Comparison of ENCODE assay signal across 35 cellular contexts in the genomic region with DNA sequence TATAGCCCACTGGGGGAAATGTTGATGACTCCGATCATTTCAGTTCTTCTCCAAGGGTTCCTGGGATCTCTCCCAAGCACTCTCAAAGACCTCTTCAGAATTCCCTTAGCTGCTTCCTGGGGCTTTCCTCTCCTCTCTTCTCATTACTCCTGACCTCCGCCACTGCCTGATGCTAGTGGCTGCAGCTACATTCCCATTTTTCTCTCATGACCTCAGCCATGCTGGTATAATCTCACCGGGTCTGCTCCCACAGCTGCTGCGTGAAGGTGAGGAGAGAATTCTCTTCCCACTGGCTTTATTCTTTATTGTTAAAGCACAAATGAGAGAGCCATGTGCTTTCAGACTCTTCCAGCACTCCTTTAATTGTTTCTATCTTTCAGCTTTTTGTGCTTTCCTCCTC.
"Had no signal": no experiment of that assay in that cellular context is flagged by ENCODE, and none has a peak within 500 bp of the region (broad histone marks: within the 10 kb centered on the region; RNA-seq: fewer than 3 reads in every experiment).

No MANE protein-coding gene starts in this region.

- H3K27ac Mint-ChIP-seq: activated B cell treated with CpG ODN at 0.5 μM for 24 hours; activated CD4-positive, alpha-beta memory T cell treated with anti-CD3 and anti-CD28 coated beads for 36 hours; activated CD8-positive, alpha-beta memory T cell treated with anti-CD3 and anti-CD28 coated beads, Interleukin-2, amount 10 ng/mL, durations not matched to agents 7 days and 5 days; activated naive CD4-positive, alpha-beta T cell treated with anti-CD3 and anti-CD28 coated beads, Interleukin-2, amount 10 ng/mL, durations not matched to agents 7 days and 5 days; activated naive CD8-positive, alpha-beta T cell; activated naive CD8-positive, alpha-beta T cell treated with anti-CD3 and anti-CD28 coated beads, Interleukin-2, amount 50 U/mL, for 24 hours had no signal

- H3K4me1 Mint-ChIP-seq: activated B cell treated with CpG ODN at 0.5 μM for 24 hours; activated CD8-positive, alpha-beta memory T cell treated with anti-CD3 and anti-CD28 coated beads, Interleukin-2, amount 10 ng/mL, durations not matched to agents 7 days and 5 days; activated naive CD4-positive, alpha-beta T cell treated with anti-CD3 and anti-CD28 coated beads, Interleukin-2, amount 10 ng/mL, durations not matched to agents 7 days and 5 days; activated naive CD8-positive, alpha-beta T cell treated with anti-CD3 and anti-CD28 coated beads, Interleukin-2, amount 50 U/mL, for 24 hours had no signal

- H3K36me3 Mint-ChIP-seq: activated CD4-positive, alpha-beta memory T cell treated with anti-CD3 and anti-CD28 coated beads for 36 hours; activated CD8-positive, alpha-beta memory T cell treated with anti-CD3 and anti-CD28 coated beads, Interleukin-2, amount 10 ng/mL, durations not matched to agents 7 days and 5 days; activated naive CD4-positive, alpha-beta T cell treated with anti-CD3 and anti-CD28 coated beads, Interleukin-2, amount 10 ng/mL, durations not matched to agents 7 days and 5 days; activated naive CD8-positive, alpha-beta T cell; brain had no signal

- H3K27me3 Mint-ChIP-seq: activated B cell treated with CpG ODN at 0.5 μM for 24 hours; activated CD4-positive, alpha-beta memory T cell treated with anti-CD3 and anti-CD28 coated beads for 36 hours; activated CD8-positive, alpha-beta memory T cell treated with anti-CD3 and anti-CD28 coated beads, Interleukin-2, amount 10 ng/mL, durations not matched to agents 7 days and 5 days; activated naive CD4-positive, alpha-beta T cell treated with anti-CD3 and anti-CD28 coated beads, Interleukin-2, amount 10 ng/mL, durations not matched to agents 7 days and 5 days; activated naive CD8-positive, alpha-beta T cell; activated naive CD8-positive, alpha-beta T cell treated with anti-CD3 and anti-CD28 coated beads, Interleukin-2, amount 50 U/mL, for 24 hours; brain had no signal

- H3K4me3 Mint-ChIP-seq: activated B cell treated with CpG ODN at 0.5 μM for 24 hours; activated CD4-positive, alpha-beta memory T cell treated with anti-CD3 and anti-CD28 coated beads for 36 hours; activated CD8-positive, alpha-beta memory T cell treated with anti-CD3 and anti-CD28 coated beads, Interleukin-2, amount 10 ng/mL, durations not matched to agents 7 days and 5 days; activated naive CD4-positive, alpha-beta T cell treated with anti-CD3 and anti-CD28 coated beads, Interleukin-2, amount 10 ng/mL, durations not matched to agents 7 days and 5 days; activated naive CD8-positive, alpha-beta T cell; activated naive CD8-positive, alpha-beta T cell treated with anti-CD3 and anti-CD28 coated beads, Interleukin-2, amount 50 U/mL, for 24 hours; brain had no signal

- H3K4me3 ChIP-seq: K562 had no signal

- H3K9me3 Mint-ChIP-seq: activated naive CD4-positive, alpha-beta T cell treated with anti-CD3 and anti-CD28 coated beads, Interleukin-2, amount 10 ng/mL, durations not matched to agents 7 days and 5 days had no signal

- ATAC-seq: activated CD8-positive, alpha-beta memory T cell treated with anti-CD3 and anti-CD28 coated beads, Interleukin-2, amount 10 ng/mL, durations not matched to agents 7 days and 5 days; activated naive CD8-positive, alpha-beta T cell treated with anti-CD3 and anti-CD28 coated beads, Interleukin-2, amount 50 U/mL, for 24 hours; K562; Panc1; Right ventricle myocardium inferior had no signal

- H3K27ac ChIP-seq: RWPE1, VCaP had no signal

- DNase-seq: activated B cell treated with CpG ODN at 0.5 μM for 24 hours; activated CD4-positive, alpha-beta memory T cell treated with anti-CD3 and anti-CD28 coated beads for 36 hours; activated CD4-positive, alpha-beta T cell treated with anti-CD3 and anti-CD28 coated beads for 4 hours; activated CD4-positive, alpha-beta T cell treated with anti-CD3 and anti-CD28 coated beads, Interleukin-2, amount 50 U/mL, for 1 hour; activated CD4-positive, CD25-positive, alpha-beta regulatory T cell treated with anti-CD3 and anti-CD28 coated beads, Interleukin-2, amount 50 U/mL, for 72 hours; activated CD8-positive, alpha-beta memory T cell treated with anti-CD3 and anti-CD28 coated beads for 24 hours; activated CD8-positive, alpha-beta memory T cell treated with anti-CD3 and anti-CD28 coated beads, Interleukin-2, amount 10 ng/mL, durations not matched to agents 7 days and 5 days; activated CD8-positive, alpha-beta memory T cell treated with anti-CD3 and anti-CD28 coated beads, Interleukin-2, amount 50 U/mL, for 48 hours; activated effector memory CD4-positive, alpha-beta T cell treated with Interleukin-2 at 50 U/mL for 16 hours; activated naive CD4-positive, alpha-beta T cell treated with anti-CD3 and anti-CD28 coated beads, Interleukin-2, amount 10 ng/mL, durations not matched to agents 7 days and 5 days; activated naive CD8-positive, alpha-beta T cell treated with anti-CD3 and anti-CD28 coated beads, Interleukin-2, amount 50 U/mL, for 24 hours; activated T-cell treated with anti-CD3 and anti-CD28 coated beads, Interleukin-2, amount 50 U/mL, for 48 hours; anterior cingulate cortex; caudate nucleus; cerebellar nuclear complex; NCI-H1092 treated with DMSO at 0.1 percent for 48 hours; NCI-H1417; NCI-H146; NCI-H187; NCI-H2029 treated with DMSO at 0.1 percent for 48 hours; NCI-H2107; NCI-H345; NCI-H526 treated with DMSO at 0.1 percent for 48 hours; NCI-H774; SW 1271; T-helper 1 cell; T-helper 2 cell; T-helper 9 cell had no signal
